In genomic region chr7:106553446-106553836, GRCh38 we compare ENCODE assay signal across 19 cellular contexts.
A peak's percentile ranks its signal among the peaks of the same experiment; 100 is the strongest.
DNase-seq lines count a peak whose midpoint lies in the region; ATAC-seq, FAIRE-seq and TF ChIP-seq lines count a peak whose summit lies in the region.
"Had no signal": no experiment of that assay in that cellular context is flagged by ENCODE, and none has a peak within 500 bp of the region (broad histone marks: within the 10 kb centered on the region; RNA-seq: fewer than 3 reads in every experiment).

No MANE protein-coding gene starts in this region.

- TF ChIP-seq CTCF in OCI-LY3 (IDR thresholded peaks at IDR 0.05; ENCODE audit: low read depth, low read length), result no peak
- no peak for TF ChIP-seq CTCF in lower lobe of right lung (IDR thresholded peaks at IDR 0.05)
- TF ChIP-seq CTCF in dorsolateral prefrontal cortex (IDR thresholded peaks at IDR 0.05 in 54 of 56, conservative IDR thresholded peaks at IDR 0.05 in 2 of 56; ENCODE audit: low read depth in 1 of 56, partially characterized antibody in 56 of 56), result no peak

- H3K4me2 ChIP-seq in BLaER1 (peak overlapping the region; percentile 16; the same call in 1 of the 2 replicates), Karpas-422 (ENCODE audit: low read depth, low read length, poor library complexity, severe bottlenecking) (peak overlapping the region; percentile 57), OCI-LY3 (ENCODE audit: low read length) (peak overlapping the region; percentile 53)
- H3K4me2 ChIP-seq: PC-9 had no signal

- H3K27me3 Mint-ChIP-seq in memory B cell, result no peaks in the 10 kb centered on the region
- H3K27me3 Mint-ChIP-seq: CD4-positive, alpha-beta T cell had no signal

- no peaks in the 10 kb centered on the region for H3K36me3 ChIP-seq in BLaER1
- H3K36me3 ChIP-seq in Karpas-422 (ENCODE audit: insufficient read depth, low read length), result no peaks in the 10 kb centered on the region
- H3K36me3 ChIP-seq in OCI-LY3 (replicated peaks; ENCODE audit: low read depth, low read length), result peaks cover 12% of the 10 kb centered on the region
- no peaks in the 10 kb centered on the region for H3K36me3 ChIP-seq in lower lobe of right lung

- FAIRE-seq in GM19239 (lab: Jason Lieb, UNC), result no peak
- FAIRE-seq: A204.1, H54 had no signal

- peak overlapping the region; percentile 33 for H3K27ac Mint-ChIP-seq in memory B cell
- H3K27ac Mint-ChIP-seq: CD4-positive, alpha-beta T cell had no signal

- H3K79me2 ChIP-seq in Karpas-422 (ENCODE audit: low read length) (no peaks in the 10 kb centered on the region), OCI-LY3 (ENCODE audit: low read length) (no peaks in the 10 kb centered on the region)

- no peak overlapping the region for H3K4me3 Mint-ChIP-seq in memory B cell
- H3K4me3 Mint-ChIP-seq: CD4-positive, alpha-beta T cell had no signal

- no peak for DNase-seq in Karpas-422
- DNase-seq in memory B cell (ENCODE audit: low spot score in 2 of 2), result no peak
- DNase-seq in GM19239 (ENCODE audit: insufficient read length, low spot score), result no peak
- no peak for DNase-seq in lower lobe of right lung
- DNase-seq in dorsolateral prefrontal cortex, result no peak
- DNase-seq: Caco-2; CD4-positive, alpha-beta T cell; DMS 273 treated with DMSO at 0.1 percent for 48 hours; DMS79 treated with DMSO at 0.1 percent for 48 hours; NCI-H446; NCI-H526; PC-9; SHP77 treated with DMSO at 0.1 percent for 48 hours; T-helper 1 cell had no signal

- peaks cover 3% of the 10 kb centered on the region for H3K9me3 Mint-ChIP-seq in memory B cell

- no peaks in the 10 kb centered on the region for H3K9me2 ChIP-seq in Karpas-422 (replicated peaks; ENCODE audit: insufficient read depth, low read length)

- no peak overlapping the region for H3K9ac ChIP-seq in BLaER1
- no peak overlapping the region for H3K9ac ChIP-seq in Karpas-422 (ENCODE audit: low read length)
- peak overlapping the region; percentile 53; the same call in 1 of the 2 replicates for H3K9ac ChIP-seq in OCI-LY3 (ENCODE audit: low read length)

- H3K27ac ChIP-seq in BLaER1 (no peak overlapping the region), Karpas-422 (ENCODE audit: low read length) (peak overlapping the region; percentile 49; the same call in 1 of the 2 replicates), OCI-LY3 (ENCODE audit: low read length) (peak overlapping the region; percentile 82), lower lobe of right lung (no peak overlapping the region), dorsolateral prefrontal cortex (no peak overlapping the region)
- H3K27ac ChIP-seq: PC-9, RWPE1 had no signal

- H2AFZ ChIP-seq in Karpas-422 (ENCODE audit: low read length) (no peak overlapping the region), OCI-LY3 (ENCODE audit: low read depth, low read length) (peak overlapping the region; percentile 28; the same call in 1 of the 2 replicates)
- H2AFZ ChIP-seq: PC-9 had no signal

- ATAC-seq in memory B cell (ENCODE audit: low read depth) (no peak), lower lobe of right lung (no peak)

- H3K4me1 ChIP-seq in BLaER1 (peaks cover 8% of the 10 kb centered on the region; the same call in 1 of the 2 replicates), Karpas-422 (ENCODE audit: low read length) (peaks cover 19% of the 10 kb centered on the region), OCI-LY3 (ENCODE audit: low read length) (peaks cover 41% of the 10 kb centered on the region), lower lobe of right lung (no peaks in the 10 kb centered on the region)
- H3K4me1 ChIP-seq: Caco-2 had no signal

- H3K4me1 Mint-ChIP-seq in memory B cell, result peaks cover 27% of the 10 kb centered on the region

- H3K9me3 ChIP-seq in BLaER1 (peaks cover 4% of the 10 kb centered on the region; the same call in 1 of the 2 replicates), Karpas-422 (ENCODE audit: low read length) (no peaks in the 10 kb centered on the region), OCI-LY3 (ENCODE audit: insufficient read depth, low read length) (no peaks in the 10 kb centered on the region), lower lobe of right lung (no peaks in the 10 kb centered on the region)
- H3K9me3 ChIP-seq: Caco-2 had no signal

- H3K27me3 ChIP-seq in BLaER1 (no peaks in the 10 kb centered on the region), Karpas-422 (ENCODE audit: low read length) (no peaks in the 10 kb centered on the region), OCI-LY3 (ENCODE audit: low read depth, low read length) (no peaks in the 10 kb centered on the region), lower lobe of right lung (ENCODE audit: low read depth) (no peaks in the 10 kb centered on the region), dorsolateral prefrontal cortex (peaks cover 0 to 3% (median 0%) of the 10 kb centered on the region in 45 donors)

- H3K36me3 Mint-ChIP-seq in memory B cell, result peaks cover 2% of the 10 kb centered on the region

- no peak overlapping the region for H3K4me3 ChIP-seq in BLaER1
- H3K4me3 ChIP-seq in Karpas-422 (ENCODE audit: low read length), result no peak overlapping the region
- H3K4me3 ChIP-seq in OCI-LY3 (ENCODE audit: low read length), result peak overlapping the region; percentile 28; the same call in 1 of the 2 replicates
- H3K4me3 ChIP-seq in lower lobe of right lung, result no peak overlapping the region
- no peak overlapping the region for H3K4me3 ChIP-seq in dorsolateral prefrontal cortex
- H3K4me3 ChIP-seq: PC-9 had no signal

- H4K20me1 ChIP-seq in BLaER1 (no peaks in the 10 kb centered on the region), Karpas-422 (ENCODE audit: insufficient read depth, low read depth, low read length) (no peaks in the 10 kb centered on the region), OCI-LY3 (ENCODE audit: insufficient read depth, low read length) (no peaks in the 10 kb centered on the region)

- intact Hi-C loops in lower lobe of right lung (cut with DNase I), result no loop called here
- intact Hi-C loops in dorsolateral prefrontal cortex (cut with DNase I), result no loop called here

Comparison
In these comparisons a context has a peak if more than half of its experiments do, and no peak if none do; other contexts are left out.
1. H3K27ac ChIP-seq: peak in Karpas-422 (single experiment) and OCI-LY3 (single experiment); none in BLaER1 (single experiment), lower lobe of right lung (single experiment) and dorsolateral prefrontal cortex (0 of 59).
2. Peak in every context shown above with its lines, with median percentiles within 50 percentile points of each other: H3K4me2 ChIP-seq.